ENCODE assay signal across 8 cellular contexts in the genomic region with DNA sequence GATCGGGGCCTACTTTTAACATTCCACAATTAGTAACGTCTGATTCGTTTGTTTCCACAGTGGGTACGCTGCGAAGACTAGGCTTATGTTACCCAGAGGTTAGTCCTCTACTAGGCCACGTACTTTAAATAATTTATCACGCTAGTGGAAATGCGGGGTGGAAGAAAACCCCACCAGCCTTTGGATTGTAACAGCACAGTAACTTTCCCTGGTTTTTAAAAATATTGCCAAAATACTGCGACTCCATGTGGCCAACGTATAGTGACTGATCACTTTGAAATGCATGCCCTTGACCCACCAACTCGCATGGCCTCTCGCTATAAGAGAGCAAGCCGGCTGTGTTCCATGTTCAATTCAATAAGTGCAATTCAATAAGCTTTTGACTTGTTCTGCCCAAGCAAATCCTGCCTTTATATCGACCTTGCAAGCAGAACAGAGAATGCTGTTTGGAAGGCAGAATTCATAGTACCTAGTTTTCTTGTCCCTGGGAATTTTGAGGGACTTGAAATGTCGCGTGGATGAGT. TPM values are rescaled to one million over a fixed set of nuclear protein-coding genes. Genes with fewer than 3 reads are reported as not detected.
DNase-seq lines count a peak whose midpoint lies in the region; ATAC-seq and TF ChIP-seq lines count a peak whose summit lies in the region.

No MANE protein-coding gene starts in this region.

- CTCF ChIA-PET in SK-N-SH (lab: Yijun Ruan, JAX): interaction anchor here (0.8 to 1.0 kb wide), 3 partner anchors 11 to 243 kb away, joined by 3 to 5 read pairs (median 3); no protein-coding TSS in a partner anchor

- no peaks in the 10 kb centered on the region for H3K27me3 ChIP-seq in SK-N-SH (ENCODE audit: insufficient read depth)
- H3K27me3 ChIP-seq in sigmoid colon: no peaks in the 10 kb centered on the region

- intact Hi-C loops in sigmoid colon (cut with DNase I): loop anchor here (5.0 kb wide), 1 partner anchor 311 kb away; a partner anchor contains a TSS

- ATAC-seq in SK-N-SH treated with all-trans-retinoic acid at 6 μM for 48 hours: no peak
- no peak for ATAC-seq in HG03045 (IDR thresholded peaks at IDR 0.05; ENCODE audit: unreplicated experiment)
- no peak for ATAC-seq in HG03095 (IDR thresholded peaks at IDR 0.05; ENCODE audit: unreplicated experiment)
- no peak for ATAC-seq in GM21423 (IDR thresholded peaks at IDR 0.05; ENCODE audit: unreplicated experiment)

- peaks cover 0 to 3% of the 10 kb centered on the region in 2 experiments for H3K36me3 ChIP-seq in SK-N-SH (replicated peaks in 1 of 2; ENCODE audit: control insufficient read depth in 1 of 2, insufficient read depth in 2 of 2, low read length in 1 of 2)
- H3K36me3 ChIP-seq in sigmoid colon: no peaks in the 10 kb centered on the region

- TF ChIP-seq POLR2A in sigmoid colon (IDR thresholded peaks at IDR 0.05): no peak

- DNase-seq in SK-N-SH (no peak), SW480 (ENCODE audit: low spot score) (peak; percentile 44), fibroblast of pulmonary artery (ENCODE audit: low read depth) (peak; percentile 26), sigmoid colon (peak; percentile 59)

- H3K79me2 ChIP-seq in SK-N-SH (ENCODE audit: insufficient read depth): peaks cover 33% of the 10 kb centered on the region

- H3K9me3 ChIP-seq in SK-N-SH (no peaks in the 10 kb centered on the region), sigmoid colon (no peaks in the 10 kb centered on the region)

- 48% methylated on average over 16 of the region's 16 CpGs for WGBS in SK-N-SH (ENCODE audit: low lambda C conversion rate)
- WGBS in sigmoid colon, 2 donors: 38 to 47% methylated on average over 16 of the region's 16 CpGs

- H3K4me3 ChIP-seq in SK-N-SH (ENCODE audit: low read depth in 2 of 2, low read length in 1 of 2) (peak overlapping the region; percentile 69 to 85), fibroblast of pulmonary artery (replicated peaks; ENCODE audit: low read depth, low read length) (peak overlapping the region; percentile 79), sigmoid colon (peak overlapping the region; percentile 78 to 85 (median 80))

- H3F3A ChIP-seq in SK-N-SH (replicated peaks; ENCODE audit: insufficient read depth): peaks cover 12% of the 10 kb centered on the region

- H2AFZ ChIP-seq in SK-N-SH (ENCODE audit: low read depth): peak overlapping the region; percentile 79

- H3K9me2 ChIP-seq in SK-N-SH: no peaks in the 10 kb centered on the region

- no peak for TF ChIP-seq EP300 in SK-N-SH (IDR thresholded peaks at IDR 0.05; ENCODE audit: borderline replicate concordance in 1 of 2, low read depth in 1 of 2, low read length in 1 of 2)
- TF ChIP-seq EP300 in sigmoid colon (IDR thresholded peaks at IDR 0.05): no peak

- H3K27ac ChIP-seq in SK-N-SH (ENCODE audit: low read depth in 2 of 2, low read length in 1 of 2): peak overlapping the region; percentile 100
- H3K27ac ChIP-seq in sigmoid colon: peak overlapping the region; percentile 90 to 97 (median 95)

- H3K4me2 ChIP-seq in SK-N-SH: peak overlapping the region; percentile 72

- no peak for TF ChIP-seq CTCF in SK-N-SH (IDR thresholded peaks at IDR 0.05)
- TF ChIP-seq CTCF in fibroblast of pulmonary artery (IDR thresholded peaks at IDR 0.05; ENCODE audit: low read length, missing control alignments): no peak
- no peak for TF ChIP-seq CTCF in sigmoid colon (IDR thresholded peaks at IDR 0.05)

- POLR2A ChIA-PET in SK-N-SH (lab: Yijun Ruan, JAX): no interaction called here

- peak overlapping the region; percentile 87 for H3K9ac ChIP-seq in SK-N-SH

- peaks cover 12 to 13% of the 10 kb centered on the region in 2 experiments; a peak in 3 of 4 replicates for H3K4me1 ChIP-seq in SK-N-SH (ENCODE audit: control insufficient read depth in 1 of 2, insufficient read depth in 2 of 2, low read depth in 1 of 2, low read length in 1 of 2)
- H3K4me1 ChIP-seq in sigmoid colon: peaks cover 0 to 32% (median 23%) of the 10 kb centered on the region in 4 donors

- no peaks in the 10 kb centered on the region for H4K20me1 ChIP-seq in SK-N-SH (ENCODE audit: insufficient read depth)

- no peak for TF ChIP-seq RAD21 in SK-N-SH (IDR thresholded peaks at IDR 0.05; ENCODE audit: low read length)

TF ChIP-seq in SK-N-SH, 30 proteins besides CTCF, POLR2A, EP300 and RAD21:
- TF ChIP-seq TAF1 (IDR thresholded peaks at IDR 0.05; ENCODE audit: borderline replicate concordance, low read depth, low read length) (no peak), TEAD4 (IDR thresholded peaks at IDR 0.05; ENCODE audit: borderline replicate concordance, insufficient read depth) (no peak), FOSL2 (IDR thresholded peaks at IDR 0.05; ENCODE audit: borderline replicate concordance, low read depth) (no peak), RFX5 (IDR thresholded peaks at IDR 0.05; ENCODE audit: low read length) (no peak), CHD2 (IDR thresholded peaks at IDR 0.05; ENCODE audit: low read length, partially characterized antibody) (no peak), NRF1 (IDR thresholded peaks at IDR 0.05; ENCODE audit: low read depth, low read length) (no peak), NFIC (IDR thresholded peaks at IDR 0.05; ENCODE audit: borderline replicate concordance) (no peak), FOXJ3 (CRISPR knock-in tag; IDR thresholded peaks at IDR 0.05) (no peak)
- TF ChIP-seq, protein P1, sequence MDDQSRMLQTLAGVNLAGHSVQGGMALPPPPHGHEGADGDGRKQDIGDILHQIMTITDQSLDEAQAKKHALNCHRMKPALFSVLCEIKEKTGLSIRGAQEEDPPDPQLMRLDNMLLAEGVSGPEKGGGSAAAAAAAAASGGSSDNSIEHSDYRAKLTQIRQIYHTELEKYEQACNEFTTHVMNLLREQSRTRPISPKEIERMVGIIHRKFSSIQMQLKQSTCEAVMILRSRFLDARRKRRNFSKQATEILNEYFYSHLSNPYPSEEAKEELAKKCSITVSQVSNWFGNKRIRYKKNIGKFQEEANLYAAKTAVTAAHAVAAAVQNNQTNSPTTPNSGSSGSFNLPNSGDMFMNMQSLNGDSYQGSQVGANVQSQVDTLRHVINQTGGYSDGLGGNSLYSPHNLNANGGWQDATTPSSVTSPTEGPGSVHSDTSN (IDR thresholded peaks at IDR 0.05): no peak
- TF ChIP-seq, protein P2, sequence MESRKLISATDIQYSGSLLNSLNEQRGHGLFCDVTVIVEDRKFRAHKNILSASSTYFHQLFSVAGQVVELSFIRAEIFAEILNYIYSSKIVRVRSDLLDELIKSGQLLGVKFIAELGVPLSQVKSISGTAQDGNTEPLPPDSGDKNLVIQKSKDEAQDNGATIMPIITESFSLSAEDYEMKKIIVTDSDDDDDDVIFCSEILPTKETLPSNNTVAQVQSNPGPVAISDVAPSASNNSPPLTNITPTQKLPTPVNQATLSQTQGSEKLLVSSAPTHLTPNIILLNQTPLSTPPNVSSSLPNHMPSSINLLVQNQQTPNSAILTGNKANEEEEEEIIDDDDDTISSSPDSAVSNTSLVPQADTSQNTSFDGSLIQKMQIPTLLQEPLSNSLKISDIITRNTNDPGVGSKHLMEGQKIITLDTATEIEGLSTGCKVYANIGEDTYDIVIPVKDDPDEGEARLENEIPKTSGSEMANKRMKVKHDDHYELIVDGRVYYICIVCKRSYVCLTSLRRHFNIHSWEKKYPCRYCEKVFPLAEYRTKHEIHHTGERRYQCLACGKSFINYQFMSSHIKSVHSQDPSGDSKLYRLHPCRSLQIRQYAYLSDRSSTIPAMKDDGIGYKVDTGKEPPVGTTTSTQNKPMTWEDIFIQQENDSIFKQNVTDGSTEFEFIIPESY (IDR thresholded peaks at IDR 0.05; ENCODE audit: borderline replicate concordance, low read depth): no peak
TF ChIP-seq in SK-N-SH: peak in this region for 0.

TF ChIP-seq in SK-N-SH treated with all-trans-retinoic acid at 6 μM for 48 hours, 23 proteins besides CTCF, POLR2A, EP300 and RAD21 (continues in another document):
- TF ChIP-seq, protein P3, sequence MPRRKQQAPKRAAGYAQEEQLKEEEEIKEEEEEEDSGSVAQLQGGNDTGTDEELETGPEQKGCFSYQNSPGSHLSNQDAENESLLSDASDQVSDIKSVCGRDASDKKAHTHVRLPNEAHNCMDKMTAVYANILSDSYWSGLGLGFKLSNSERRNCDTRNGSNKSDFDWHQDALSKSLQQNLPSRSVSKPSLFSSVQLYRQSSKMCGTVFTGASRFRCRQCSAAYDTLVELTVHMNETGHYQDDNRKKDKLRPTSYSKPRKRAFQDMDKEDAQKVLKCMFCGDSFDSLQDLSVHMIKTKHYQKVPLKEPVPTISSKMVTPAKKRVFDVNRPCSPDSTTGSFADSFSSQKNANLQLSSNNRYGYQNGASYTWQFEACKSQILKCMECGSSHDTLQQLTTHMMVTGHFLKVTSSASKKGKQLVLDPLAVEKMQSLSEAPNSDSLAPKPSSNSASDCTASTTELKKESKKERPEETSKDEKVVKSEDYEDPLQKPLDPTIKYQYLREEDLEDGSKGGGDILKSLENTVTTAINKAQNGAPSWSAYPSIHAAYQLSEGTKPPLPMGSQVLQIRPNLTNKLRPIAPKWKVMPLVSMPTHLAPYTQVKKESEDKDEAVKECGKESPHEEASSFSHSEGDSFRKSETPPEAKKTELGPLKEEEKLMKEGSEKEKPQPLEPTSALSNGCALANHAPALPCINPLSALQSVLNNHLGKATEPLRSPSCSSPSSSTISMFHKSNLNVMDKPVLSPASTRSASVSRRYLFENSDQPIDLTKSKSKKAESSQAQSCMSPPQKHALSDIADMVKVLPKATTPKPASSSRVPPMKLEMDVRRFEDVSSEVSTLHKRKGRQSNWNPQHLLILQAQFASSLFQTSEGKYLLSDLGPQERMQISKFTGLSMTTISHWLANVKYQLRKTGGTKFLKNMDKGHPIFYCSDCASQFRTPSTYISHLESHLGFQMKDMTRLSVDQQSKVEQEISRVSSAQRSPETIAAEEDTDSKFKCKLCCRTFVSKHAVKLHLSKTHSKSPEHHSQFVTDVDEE (CRISPR knock-in tag; IDR thresholded peaks at IDR 0.05): no peak
- TF ChIP-seq, protein P4, sequence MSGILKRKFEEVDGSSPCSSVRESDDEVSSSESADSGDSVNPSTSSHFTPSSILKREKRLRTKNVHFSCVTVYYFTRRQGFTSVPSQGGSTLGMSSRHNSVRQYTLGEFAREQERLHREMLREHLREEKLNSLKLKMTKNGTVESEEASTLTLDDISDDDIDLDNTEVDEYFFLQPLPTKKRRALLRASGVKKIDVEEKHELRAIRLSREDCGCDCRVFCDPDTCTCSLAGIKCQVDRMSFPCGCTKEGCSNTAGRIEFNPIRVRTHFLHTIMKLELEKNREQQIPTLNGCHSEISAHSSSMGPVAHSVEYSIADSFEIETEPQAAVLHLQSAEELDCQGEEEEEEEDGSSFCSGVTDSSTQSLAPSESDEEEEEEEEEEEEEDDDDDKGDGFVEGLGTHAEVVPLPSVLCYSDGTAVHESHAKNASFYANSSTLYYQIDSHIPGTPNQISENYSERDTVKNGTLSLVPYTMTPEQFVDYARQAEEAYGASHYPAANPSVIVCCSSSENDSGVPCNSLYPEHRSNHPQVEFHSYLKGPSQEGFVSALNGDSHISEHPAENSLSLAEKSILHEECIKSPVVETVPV (CRISPR knock-in tag; IDR thresholded peaks at IDR 0.05): no peak
- TF ChIP-seq TOX (CRISPR knock-in tag; IDR thresholded peaks at IDR 0.05; ENCODE audit: borderline replicate concordance): no peak

RNA-seq across cellular contexts. Expression of a gene that starts 0.9 kb away (rescaled TPM):
- polyA plus RNA-seq in SK-N-SH (2012; rRNA removed) (7.6 and 9.8 TPM in 2 replicates), sigmoid colon (1 to 10 TPM; 6.0 to 9.1 (median 8.1) TPM)
- polyA plus RNA-seq in SK-N-SH (2012; cell fraction: cytosol; rRNA removed): 6.7 and 8.5 TPM in 2 replicates
- 1.7 and 4.6 TPM in 2 replicates for polyA plus RNA-seq in SK-N-SH (2012; cell fraction: nucleus; rRNA removed)
- 10 to 100 TPM; 14.7 to 21.8 (median 20.9) TPM for total RNA-seq in sigmoid colon
